ENCODE assay signal across 8 cellular contexts in genomic region chr10:127990132-127990788, GRCh38.
A peak's percentile ranks its signal among the peaks of the same experiment; 100 is the strongest.
DNase-seq lines count a peak whose midpoint lies in the region; ATAC-seq and TF ChIP-seq lines count a peak whose summit lies in the region.
"Not testable (repeated sequence)": the region's sequence is repeated elsewhere in the genome, so short reads cannot be mapped to it uniquely, and the experiment has no call there.

No MANE protein-coding gene starts in this region.

- peak; percentile 51 for ATAC-seq in CD4-positive, alpha-beta T cell (ENCODE audit: poor library complexity)

- not testable (repeated sequence) for H3K27ac ChIP-seq in CD4-positive, alpha-beta T cell (ENCODE audit: low read depth, low read length)
- H3K27ac ChIP-seq in PC-9 (peak overlapping the region; percentile 90), skeletal muscle tissue (ENCODE audit: low read depth, low read length) (peak overlapping the region; percentile 77), tibial artery (peak overlapping the region; percentile 27 to 57)

- H2AFZ ChIP-seq in PC-9 = not testable (repeated sequence)

- intact Hi-C loops in CD4-positive, alpha-beta T cell (cut with DNase I, micrococcal nuclease); tibial artery (cut with DNase I; ENCODE audit: low total_unique reads): not testable (repeated sequence)
- intact Hi-C loops in PC-9 (cut with micrococcal nuclease; ENCODE audit: unreplicated experiment) = loop anchor here (5.0 kb wide), 1 partner anchor 68 kb away; no protein-coding TSS in a partner anchor

- not testable (repeated sequence) for H4K20me1 ChIP-seq in PC-9 (ENCODE audit: insufficient read depth)

- POLR2A ChIA-PET in CD4-positive, alpha-beta T cell (lab: Charles Lee) = interaction anchor here (1.1 kb wide), 1 partner anchor 58 kb away, joined by 3 read pairs; no protein-coding TSS in a partner anchor
- POLR2A ChIA-PET in PC-9 (lab: Charles Lee; ENCODE audit: unreplicated experiment) = not testable (repeated sequence)

- peak overlapping the region; percentile 15 for H3K4me3 Mint-ChIP-seq in CD4-positive, alpha-beta T cell
- H3K4me3 Mint-ChIP-seq in endothelial cell (ENCODE audit: unreplicated experiment) = peak overlapping the region; percentile 15

- peaks cover 15% of the 10 kb centered on the region for H3F3A ChIP-seq in PC-9 (ENCODE audit: insufficient read depth, low read depth)

- not testable (repeated sequence) for H3K9ac ChIP-seq in skeletal muscle tissue (ENCODE audit: low read depth in 1 of 3, low read length in 3 of 3)

- H3K4me1 ChIP-seq in PC-9 (replicated peaks; ENCODE audit: insufficient read depth) (peaks cover 44% of the 10 kb centered on the region), skeletal muscle tissue (ENCODE audit: control insufficient read depth in 3 of 3, insufficient read depth in 3 of 3, low read length in 3 of 3) (peaks cover 5 to 16% (median 9%) of the 10 kb centered on the region in 3 donors), tibial artery (peaks cover 0 to 29% (median 7%) of the 10 kb centered on the region in 4 donors)

- H3K27me3 Mint-ChIP-seq in CD4-positive, alpha-beta T cell; endothelial cell (ENCODE audit: unreplicated experiment): not testable (repeated sequence)

- not testable (repeated sequence) for H3K36me3 Mint-ChIP-seq in CD4-positive, alpha-beta T cell (ENCODE audit: low read depth); endothelial cell (ENCODE audit: low read depth, unreplicated experiment)

- H3K27me3 ChIP-seq in CD4-positive, alpha-beta T cell (ENCODE audit: control insufficient read depth, insufficient read depth, low read length); PC-9 (ENCODE audit: insufficient read depth, low read depth); skeletal muscle tissue (ENCODE audit: control insufficient read depth in 3 of 3, insufficient read depth in 3 of 3, low read length in 3 of 3); tibial artery: not testable (repeated sequence)

- CTCF ChIA-PET in CD4-positive, alpha-beta T cell (lab: Charles Lee) = interaction anchor here (0.7 to 1.7 kb wide), 2 partner anchors 21 to 43 kb away, joined by 3 to 7 read pairs; no protein-coding TSS in a partner anchor
- CTCF ChIA-PET in PC-9 (lab: Charles Lee) = interaction anchor here (0.7 kb wide), 1 partner anchor 22 kb away, joined by 3 read pairs; no protein-coding TSS in a partner anchor

- not testable (repeated sequence) for H3K9me2 ChIP-seq in PC-9 (ENCODE audit: insufficient read depth)

- not testable (repeated sequence) for TF ChIP-seq CTCF in CD4-positive, alpha-beta T cell (IDR thresholded peaks at IDR 0.05); PC-9 (conservative IDR thresholded peaks at IDR 0.05); endothelial cell (IDR thresholded peaks at IDR 0.05; ENCODE audit: unreplicated experiment); tibial artery (IDR thresholded peaks at IDR 0.05)

- not testable (repeated sequence) for H3K4me3 ChIP-seq in PC-9; skeletal muscle tissue (ENCODE audit: low read length in 3 of 3); tibial artery

- DNase-seq in CD4-positive, alpha-beta T cell = peak in 2 of 10 experiments; percentile 7 to 10
- DNase-seq in PC-9 (peak in 1 of 2 experiments; percentile 55), kidney glomerular epithelial cell (lab: John Stamatoyannopoulos, UW) (peak; percentile 53)
- peak; percentile 6 to 24 for DNase-seq in activated CD4-positive, alpha-beta T cell treated with anti-CD3 and anti-CD28 coated beads, Interleukin-2, amount 50 U/mL, for 4 hours
- peak; percentile 37 for DNase-seq in activated naive CD4-positive, alpha-beta T cell treated with anti-CD3 and anti-CD28 coated beads, Interleukin-2, amount 50 U/mL, for 16 hours
- not testable (repeated sequence) for DNase-seq in endothelial cell (ENCODE audit: low spot score); tibial artery

- H3K27ac Mint-ChIP-seq in CD4-positive, alpha-beta T cell; endothelial cell (ENCODE audit: unreplicated experiment): not testable (repeated sequence)

- peaks cover 23% of the 10 kb centered on the region for H3K4me1 Mint-ChIP-seq in CD4-positive, alpha-beta T cell (ENCODE audit: low read depth)
- H3K4me1 Mint-ChIP-seq in endothelial cell (ENCODE audit: unreplicated experiment) = peaks cover 68% of the 10 kb centered on the region

- H3K79me2 ChIP-seq in PC-9 (ENCODE audit: low read depth) = not testable (repeated sequence)

- H3K9me3 Mint-ChIP-seq in CD4-positive, alpha-beta T cell; endothelial cell (ENCODE audit: unreplicated experiment): not testable (repeated sequence)

- not testable (repeated sequence) for H3K36me3 ChIP-seq in PC-9 (ENCODE audit: low read depth); skeletal muscle tissue (ENCODE audit: control insufficient read depth in 3 of 3, insufficient read depth in 3 of 3, low read length in 3 of 3); tibial artery

- peak overlapping the region; percentile 71 for H3K4me2 ChIP-seq in PC-9

- H3K9me3 ChIP-seq in CD4-positive, alpha-beta T cell (ENCODE audit: control insufficient read depth, low read length); PC-9 (ENCODE audit: insufficient read depth, low read depth); skeletal muscle tissue (ENCODE audit: control insufficient read depth in 3 of 3, low read length in 3 of 3); tibial artery: not testable (repeated sequence)

- not testable (repeated sequence) for BruUV-seq in PC-9 (replicated peaks; lab: Mats Ljungman, UMichigan)
